Comparison of ENCODE assay signal across 8 cellular contexts in the genomic region with DNA sequence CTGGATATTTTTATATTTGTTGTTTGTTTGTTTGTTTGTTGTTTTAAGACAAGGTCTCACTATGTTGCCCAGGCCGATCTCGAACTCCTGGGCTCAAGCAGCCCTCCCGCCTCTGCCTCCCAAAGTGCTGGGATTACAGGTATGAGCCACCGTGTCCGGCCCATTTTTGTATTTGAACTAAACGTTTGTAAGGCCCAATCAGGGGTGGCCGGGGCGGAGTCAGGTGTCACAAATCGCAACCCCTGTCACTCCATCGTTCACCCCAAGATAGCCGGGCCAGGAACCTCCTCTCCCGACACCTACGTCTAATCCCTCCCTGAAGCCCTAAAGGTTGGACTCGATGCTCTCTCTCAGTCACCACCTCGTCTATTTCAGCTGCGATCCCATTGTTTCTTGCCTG. TPM values are rescaled to one million over a fixed set of nuclear protein-coding genes. Genes with fewer than 3 reads are reported as not detected.
DNase-seq lines count a peak whose midpoint lies in the region; ATAC-seq and TF ChIP-seq lines count a peak whose summit lies in the region.

No MANE protein-coding gene starts in this region.

- H3K27me3 Mint-ChIP-seq in activated CD8-positive, alpha-beta T cell treated with anti-CD3 and anti-CD28 coated beads for 36 hours: no peaks in the 10 kb centered on the region

- peak overlapping the region in 1 of 2 donors; percentile 30 for H3K4me3 ChIP-seq in esophagus (ENCODE audit: low read depth in 1 of 2, low read length in 2 of 2)

- peak; percentile 76 for ATAC-seq in HG03354 (IDR thresholded peaks at IDR 0.05; ENCODE audit: poor library complexity, severe bottlenecking, unreplicated experiment)
- ATAC-seq in activated CD8-positive, alpha-beta T cell treated with anti-CD3 and anti-CD28 coated beads for 36 hours: peak; percentile 94

- no peaks in the 10 kb centered on the region for H3K9me3 Mint-ChIP-seq in activated CD8-positive, alpha-beta T cell treated with anti-CD3 and anti-CD28 coated beads for 36 hours

- H3K36me3 Mint-ChIP-seq in activated CD8-positive, alpha-beta T cell treated with anti-CD3 and anti-CD28 coated beads for 36 hours (ENCODE audit: low read depth): no peaks in the 10 kb centered on the region

- H3K4me1 Mint-ChIP-seq in activated CD8-positive, alpha-beta T cell treated with anti-CD3 and anti-CD28 coated beads for 36 hours (ENCODE audit: low read depth): peaks cover 13% of the 10 kb centered on the region

- peak; percentile 77 for DNase-seq in activated CD8-positive, alpha-beta T cell treated with anti-CD3 and anti-CD28 coated beads for 36 hours
- DNase-seq in stimulated activated CD4-positive, alpha-beta T cell treated with anti-CD3 and anti-CD28 coated beads, Interleukin-15, amount 100 ng/mL, for 1 hour (ENCODE audit: low read depth in 1 of 2, low spot score in 1 of 2): peak; percentile 3 to 21
- DNase-seq in DMS79 treated with DMSO at 0.1 percent for 48 hours (lab: John Stamatoyannopoulos, UW) (no peak), amniotic stem cell (lab: John Stamatoyannopoulos, UW) (no peak), NCI-H187 (lab: John Stamatoyannopoulos, UW) (no peak), NCI-H2081 (lab: John Stamatoyannopoulos, UW) (no peak)

- TF ChIP-seq CTCF in activated CD8-positive, alpha-beta T cell treated with anti-CD3 and anti-CD28 coated beads for 36 hours (IDR thresholded peaks at IDR 0.05): no peak

- peak overlapping the region; percentile 4 to 54 for H3K27ac ChIP-seq in esophagus (ENCODE audit: low read depth in 2 of 2, low read length in 1 of 2)

- POLR2A ChIA-PET in activated CD8-positive, alpha-beta T cell treated with anti-CD3 and anti-CD28 coated beads for 36 hours (lab: Charles Lee): no interaction called here

- peak overlapping the region; percentile 70 for H3K4me3 Mint-ChIP-seq in activated CD8-positive, alpha-beta T cell treated with anti-CD3 and anti-CD28 coated beads for 36 hours

- H3K36me3 ChIP-seq in esophagus (ENCODE audit: control insufficient read depth in 2 of 2, insufficient read depth in 2 of 2, low read length in 1 of 2): no peaks in the 10 kb centered on the region

- no peaks in the 10 kb centered on the region for H3K4me1 ChIP-seq in esophagus (ENCODE audit: control insufficient read depth in 2 of 2, insufficient read depth in 2 of 2, low read length in 1 of 2)

- CTCF ChIA-PET in activated CD8-positive, alpha-beta T cell treated with anti-CD3 and anti-CD28 coated beads for 36 hours (lab: Charles Lee): no interaction called here

- 22 to 34% methylated on average over 16 of the region's 16 CpGs for WGBS in esophagus, 2 donors

- intact Hi-C loops in activated CD8-positive, alpha-beta T cell treated with anti-CD3 and anti-CD28 coated beads for 36 hours (cut with micrococcal nuclease): no loop called here

- H3K27ac Mint-ChIP-seq in activated CD8-positive, alpha-beta T cell treated with anti-CD3 and anti-CD28 coated beads for 36 hours: peak overlapping the region; percentile 68

- H3K9me3 ChIP-seq in esophagus (ENCODE audit: control insufficient read depth in 2 of 2, insufficient read depth in 1 of 2, low read depth in 1 of 2, low read length in 1 of 2): no peaks in the 10 kb centered on the region

- no peaks in the 10 kb centered on the region for H3K27me3 ChIP-seq in esophagus (ENCODE audit: control insufficient read depth in 1 of 2, insufficient read depth in 2 of 2, low read length in 2 of 2)

RNA-seq across cellular contexts. Expression of a gene that starts 0.7 kb away (rescaled TPM):
- under 1 TPM; 0.20 to 0.31 TPM for total RNA-seq in activated CD8-positive, alpha-beta T cell treated with anti-CD3 and anti-CD28 coated beads for 36 hours
- 1 to 10 TPM; 1.0 to 1.1 TPM for polyA plus RNA-seq in esophagus

Comparison
In these comparisons a context has a peak if more than half of its experiments do, and no peak if none do; other contexts are left out.
1. DNase-seq: peak in activated CD8-positive, alpha-beta T cell treated with anti-CD3 and anti-CD28 coated beads for 36 hours (single experiment) and stimulated activated CD4-positive, alpha-beta T cell treated with anti-CD3 and anti-CD28 coated beads, Interleukin-15, amount 100 ng/mL, for 1 hour (2 of 2); none in DMS79 treated with DMSO at 0.1 percent for 48 hours (single experiment), amniotic stem cell (single experiment), NCI-H187 (0 of 2) and NCI-H2081 (0 of 2).